Comparison of ENCODE assay signal across 8 cellular contexts in genomic region chr16:71230122-71230845, GRCh38. TPM values are rescaled to one million over a fixed set of nuclear protein-coding genes. Genes with fewer than 3 reads are reported as not detected.
DNase-seq lines count a peak whose midpoint lies in the region; TF ChIP-seq lines count a peak whose summit lies in the region.

TSS of gene HYDIN (minus strand) at chr16:71230722. CDS start at chr16:71186895, 43,827 bp downstream.

- H3K27ac ChIP-seq in OCI-LY7 (ENCODE audit: low read depth, low read length, poor library complexity, severe bottlenecking): no peak within 1 kb of the TSS

- no peaks in the 10 kb centered on the region for H3K79me2 ChIP-seq in OCI-LY7 (ENCODE audit: insufficient read depth, low read depth, low read length)

- CTCF ChIA-PET in OCI-LY7 (lab: Charles Lee; ENCODE audit: unreplicated experiment): no interaction called here

- peaks cover 9% of the 10 kb centered on the region for H3K36me3 Mint-ChIP-seq in activated naive CD8-positive, alpha-beta T cell

- H2AFZ ChIP-seq in OCI-LY7 (ENCODE audit: low read length): no peak within 1 kb of the TSS

- H3K9me3 ChIP-seq in OCI-LY7 (ENCODE audit: low read length): peaks cover 16% of the 10 kb centered on the region; the same call in 1 of the 2 replicates

- H3K4me3 ChIP-seq in iPS-11a (ENCODE audit: low read depth, low read length): peak within 1 kb of the TSS; percentile 70
- no peak within 1 kb of the TSS for H3K4me3 ChIP-seq in OCI-LY7 (ENCODE audit: low read depth, low read length, poor library complexity, severe bottlenecking)

- no peak for TF ChIP-seq CTCF in OCI-LY7 (conservative IDR thresholded peaks at IDR 0.05; ENCODE audit: low read length)

- POLR2A ChIA-PET in OCI-LY7 (lab: Charles Lee): no interaction called here

- no peaks in the 10 kb centered on the region for H3K4me1 Mint-ChIP-seq in activated naive CD8-positive, alpha-beta T cell (ENCODE audit: low read depth)

- no peaks in the 10 kb centered on the region for H4K20me1 ChIP-seq in OCI-LY7 (ENCODE audit: insufficient read depth, low read length)

- intact Hi-C loops in OCI-LY7 (cut with micrococcal nuclease; ENCODE audit: unreplicated experiment): no loop called here

- H3K27me3 Mint-ChIP-seq in activated naive CD8-positive, alpha-beta T cell: peaks cover 37% of the 10 kb centered on the region

- no TSS peak for BruUV-seq in OCI-LY7 (replicated peaks; lab: Mats Ljungman, UMichigan)

- no peaks in the 10 kb centered on the region for H3K4me1 ChIP-seq in OCI-LY7 (ENCODE audit: insufficient read depth, low read length, poor library complexity, severe bottlenecking)

- peak within 1 kb of the TSS; percentile 40 for H3K4me3 Mint-ChIP-seq in activated naive CD8-positive, alpha-beta T cell

- no peak within 1 kb of the TSS for H3K27ac Mint-ChIP-seq in activated naive CD8-positive, alpha-beta T cell

- no peaks in the 10 kb centered on the region for H3K9me2 ChIP-seq in OCI-LY7 (ENCODE audit: insufficient read depth, low read length)

- H3K36me3 ChIP-seq in OCI-LY7 (ENCODE audit: insufficient read depth, low read length): no peaks in the 10 kb centered on the region

- DNase-seq in DMS 273 (lab: John Stamatoyannopoulos, UW; ENCODE audit: unreplicated experiment): peak; percentile 98
- peak; percentile 73 for DNase-seq in NCI-H1092 treated with DMSO at 0.1 percent for 48 hours (lab: John Stamatoyannopoulos, UW)
- peak; percentile 9 to 13 for DNase-seq in stimulated activated CD4-positive, alpha-beta T cell treated with anti-CD3 and anti-CD28 coated beads, Interleukin-15, amount 100 ng/mL, for 48 hours (ENCODE audit: low read depth in 2 of 2)
- DNase-seq in effector CD4-positive, alpha-beta T cell: no peak
- DNase-seq in OCI-LY7 (ENCODE audit: low spot score): no peak
- no peak for DNase-seq in NOMO-1 treated with dmso at 0.1 percent for 144 hours (lab: John Stamatoyannopoulos, UW; ENCODE audit: unreplicated experiment)

- no peak within 1 kb of the TSS for H3K4me2 ChIP-seq in OCI-LY7 (ENCODE audit: low read length)

- peaks cover 30% of the 10 kb centered on the region for H3K9me3 Mint-ChIP-seq in activated naive CD8-positive, alpha-beta T cell (ENCODE audit: low read depth)

RNA-seq across cellular contexts. Expression of gene HYDIN, which starts in this region (rescaled TPM):
- total RNA-seq in OCI-LY7 (2014; rRNA removed; shearing (Covaris generic)): not detected in 2 replicates
- total RNA-seq in OCI-LY7 (2022): 0.63 TPM in 1 of 2 replicates, not detected in the other

Comparison
In these comparisons a context has a peak if more than half of its experiments do, and no peak if none do; other contexts are left out.
1. DNase-seq: peak in DMS 273 (single experiment), NCI-H1092 treated with DMSO at 0.1 percent for 48 hours (single experiment) and stimulated activated CD4-positive, alpha-beta T cell treated with anti-CD3 and anti-CD28 coated beads, Interleukin-15, amount 100 ng/mL, for 48 hours (2 of 2); none in effector CD4-positive, alpha-beta T cell (single experiment), OCI-LY7 (single experiment) and NOMO-1 treated with dmso at 0.1 percent for 144 hours (single experiment).